In genomic region chr3:57154470-57154869, GRCh38 we compare ENCODE assay signal across 18 cellular contexts. TPM values are rescaled to one million over a fixed set of nuclear protein-coding genes. Genes with fewer than 3 reads are reported as not detected.
A peak's percentile ranks its signal among the peaks of the same experiment; 100 is the strongest.
DNase-seq lines count a peak whose midpoint lies in the region; ATAC-seq and TF ChIP-seq lines count a peak whose summit lies in the region.
"Had no signal": no experiment of that assay in that cellular context is flagged by ENCODE, and none has a peak within 500 bp of the region (broad histone marks: within the 10 kb centered on the region; RNA-seq: fewer than 3 reads in every experiment).

No MANE protein-coding gene starts in this region.

- H3K14ac ChIP-seq in trophoblast cell (ENCODE audit: low read length): no peak overlapping the region

- CTCF ChIA-PET in WTC11 (lab: Charles Lee): interaction anchor here (0.6 to 0.8 kb wide), 2 partner anchors 54 to 267 kb away, joined by 3 to 4 read pairs; no protein-coding TSS in a partner anchor

- no peak for ATAC-seq in WTC11
- no peak for ATAC-seq in GM21515 (IDR thresholded peaks at IDR 0.05; ENCODE audit: unreplicated experiment)
- ATAC-seq: A549 had no signal

- no peak overlapping the region for H2AFZ ChIP-seq in trophoblast cell (ENCODE audit: insufficient read depth, low read length, poor library complexity)

- no peak overlapping the region for H4K5ac ChIP-seq in mesendoderm (ENCODE audit: low read length)

- H4K8ac ChIP-seq in mesendoderm (ENCODE audit: low read depth, low read length) (no peak overlapping the region), trophoblast cell (ENCODE audit: low read depth, low read length) (no peak overlapping the region)

- DNase-seq in WTC11 (ENCODE audit: low spot score) (no peak), mesendoderm (no peak), trophoblast cell (peak; percentile 32 to 34), DMS153 treated with DMSO at 0.1 percent for 48 hours (lab: John Stamatoyannopoulos, UW; ENCODE audit: unreplicated experiment) (no peak), cortex of kidney (lab: John Stamatoyannopoulos, UW) (no peak)
- DNase-seq: CD4-positive, alpha-beta memory T cell; GOT3; HCEC 1CT; Karpas-422; NCI-H1694; NCI-H2081 treated with DMSO at 0.1 percent for 48 hours; NCI-H2171 treated with DMSO at 0.1 percent for 48 hours; NCI-H524 treated with DMSO at 0.1 percent for 48 hours; OCI-M1 had no signal

- no peak overlapping the region for H4K12ac ChIP-seq in trophoblast cell (ENCODE audit: low read depth, low read length)

- H4K91ac ChIP-seq in trophoblast cell (ENCODE audit: low read depth, low read length): no peak overlapping the region

- TF ChIP-seq CTCF in WTC11 (IDR thresholded peaks at IDR 0.05): no peak

- peaks cover 8% of the 10 kb centered on the region for H3K36me3 Mint-ChIP-seq in WTC11
- H3K36me3 Mint-ChIP-seq: CD4-positive, alpha-beta memory T cell had no signal

- peak overlapping the region; percentile 26 for H3K56ac ChIP-seq in mesendoderm (ENCODE audit: low read length)

- 0 out of 2 replicates have a peak overlapping the region, but pooled peaks have one; percentile 8 for H3K27ac Mint-ChIP-seq in WTC11
- H3K27ac Mint-ChIP-seq: CD4-positive, alpha-beta memory T cell had no signal

- no peak overlapping the region for H3K23ac ChIP-seq in mesendoderm (ENCODE audit: low read length)
- no peak overlapping the region for H3K23ac ChIP-seq in trophoblast cell (ENCODE audit: low read length)

- H3K18ac ChIP-seq in mesendoderm (ENCODE audit: low read length): peak overlapping the region; percentile 13
- H3K18ac ChIP-seq in trophoblast cell (ENCODE audit: low read length): no peak overlapping the region

- H2BK5ac ChIP-seq in mesendoderm (ENCODE audit: low read length) (no peak overlapping the region), trophoblast cell (ENCODE audit: low read depth, low read length, poor library complexity) (no peak overlapping the region)

- H3K9ac ChIP-seq in BLaER1: no peak overlapping the region
- peak overlapping the region; percentile 49 for H3K9ac ChIP-seq in mesendoderm (ENCODE audit: low read length)
- H3K9ac ChIP-seq in trophoblast cell (ENCODE audit: low read length): no peak overlapping the region

- H3K36me3 ChIP-seq in BLaER1: no peaks in the 10 kb centered on the region
- peaks cover 2% of the 10 kb centered on the region for H3K36me3 ChIP-seq in mesendoderm (ENCODE audit: control insufficient read depth, insufficient read depth, low read length)
- no peaks in the 10 kb centered on the region for H3K36me3 ChIP-seq in trophoblast cell (ENCODE audit: control insufficient read depth in 1 of 2, insufficient read depth in 2 of 2, low read length in 2 of 2)
- H3K36me3 ChIP-seq: SJCRH30 had no signal

- peaks cover 6% of the 10 kb centered on the region; the same call in 1 of the 2 replicates for H3K27me3 Mint-ChIP-seq in WTC11 (ENCODE audit: low read depth)

- H3K4me1 Mint-ChIP-seq in WTC11: peaks cover 91% of the 10 kb centered on the region

- POLR2A ChIA-PET in WTC11 (lab: Charles Lee): interaction anchor here (1.0 kb wide), 1 partner anchor 10 kb away, joined by 3 read pairs; no protein-coding TSS in a partner anchor

- H2AK5ac ChIP-seq in mesendoderm (ENCODE audit: low read length) (no peak overlapping the region), trophoblast cell (ENCODE audit: low read length) (no peak overlapping the region)

- H3K4me1 ChIP-seq in BLaER1: peaks cover 34% of the 10 kb centered on the region
- H3K4me1 ChIP-seq in mesendoderm (ENCODE audit: control insufficient read depth, low read depth, low read length): peaks cover 38% of the 10 kb centered on the region
- H3K4me1 ChIP-seq in trophoblast cell (ENCODE audit: control insufficient read depth in 1 of 2, insufficient read depth in 2 of 2, low read length in 2 of 2): peaks cover 2 to 6% of the 10 kb centered on the region in 2 experiments
- H3K4me1 ChIP-seq: A549 had no signal

- no CpG with 5 or more reads among the region's 4 CpGs for WGBS in mesendoderm (ENCODE audit: extremely low coverage, insufficient coverage, low lambda C conversion rate)
- no CpG with 5 or more reads among the region's 4 CpGs for WGBS in trophoblast cell (ENCODE audit: extremely low coverage, insufficient coverage, insufficient read length)

- peak overlapping the region; percentile 42 for H3K4me2 ChIP-seq in BLaER1
- no peak overlapping the region for H3K4me2 ChIP-seq in mesendoderm (ENCODE audit: low read length)
- no peak overlapping the region for H3K4me2 ChIP-seq in trophoblast cell (ENCODE audit: low read length)
- H3K4me2 ChIP-seq: A549 had no signal

- H3K9me3 ChIP-seq in BLaER1: no peaks in the 10 kb centered on the region
- H3K9me3 ChIP-seq in trophoblast cell (ENCODE audit: insufficient read depth, low read depth, low read length): no peaks in the 10 kb centered on the region
- H3K9me3 ChIP-seq: A549, SJCRH30 had no signal

- H3K27ac ChIP-seq in BLaER1: no peak overlapping the region
- H3K27ac ChIP-seq in mesendoderm (ENCODE audit: low read depth, low read length): no peak overlapping the region
- H3K27ac ChIP-seq in trophoblast cell (ENCODE audit: low read depth, low read length): no peak overlapping the region
- H3K27ac ChIP-seq: A549 had no signal

- H3K79me1 ChIP-seq in mesendoderm (ENCODE audit: low read length): peaks cover 23% of the 10 kb centered on the region
- H3K79me1 ChIP-seq in trophoblast cell (ENCODE audit: low read length): no peaks in the 10 kb centered on the region

- no peaks in the 10 kb centered on the region for H4K20me1 ChIP-seq in BLaER1

- H3K4ac ChIP-seq in mesendoderm (ENCODE audit: low read depth, low read length): no peak overlapping the region
- H3K4ac ChIP-seq in trophoblast cell (ENCODE audit: low read depth, low read length): no peak overlapping the region

- H3K79me2 ChIP-seq in mesendoderm (ENCODE audit: control insufficient read depth, insufficient read depth, low read length) (peaks cover 81% of the 10 kb centered on the region), trophoblast cell (ENCODE audit: control insufficient read depth, insufficient read depth, low read length, poor library complexity) (no peaks in the 10 kb centered on the region)

- H3K4me3 Mint-ChIP-seq in WTC11: no peak overlapping the region
- H3K4me3 Mint-ChIP-seq: CD4-positive, alpha-beta memory T cell had no signal

- H3K9me3 Mint-ChIP-seq in WTC11: no peaks in the 10 kb centered on the region
- H3K9me3 Mint-ChIP-seq: CD4-positive, alpha-beta memory T cell had no signal

- H3K4me3 ChIP-seq in BLaER1 (no peak overlapping the region), mesendoderm (ENCODE audit: low read length) (no peak overlapping the region), trophoblast cell (ENCODE audit: low read depth, low read length) (no peak overlapping the region)
- H3K4me3 ChIP-seq: A549, SJCRH30 had no signal

- H3K27me3 ChIP-seq in BLaER1: no peaks in the 10 kb centered on the region
- H3K27me3 ChIP-seq in mesendoderm (ENCODE audit: insufficient read depth, low read length, poor library complexity): no peaks in the 10 kb centered on the region
- no peaks in the 10 kb centered on the region for H3K27me3 ChIP-seq in trophoblast cell (ENCODE audit: insufficient read depth, low read length)
- H3K27me3 ChIP-seq: SJCRH30 had no signal

- H2BK120ac ChIP-seq in mesendoderm (ENCODE audit: low read depth, low read length): no peak overlapping the region
- H2BK120ac ChIP-seq in trophoblast cell (ENCODE audit: insufficient read depth, low read length, poor library complexity): no peak overlapping the region

- no peak overlapping the region for H2BK12ac ChIP-seq in trophoblast cell (ENCODE audit: low read length)

- no peak overlapping the region for H2BK15ac ChIP-seq in mesendoderm (replicated peaks; ENCODE audit: low read depth)

TF ChIP-seq in WTC11, 78 proteins besides CTCF, POLR2A, EP300 and RAD21 (continues in another document):
- TF ChIP-seq MAX (CRISPR knock-in tag; IDR thresholded peaks at IDR 0.05) (no peak), HMGXB4 (CRISPR knock-in tag; IDR thresholded peaks at IDR 0.05) (no peak)

RNA-seq across cellular contexts. Expression of gene IL17RD, which starts 10.7 kb away (rescaled TPM):
- total RNA-seq in WTC11 (2021): 59.1 to 72.9 TPM (median 66.0 TPM) in 3 replicates
- 69.8 TPM for polyA plus RNA-seq in mesendoderm (2013, experiment 1 of 2)
- 70.2 TPM for polyA plus RNA-seq in mesendoderm (2013, experiment 2 of 2)
- 2.7 and 3.2 TPM in 2 replicates for polyA plus RNA-seq in trophoblast cell (2013)
- total RNA-seq: CD4-positive, alpha-beta memory T cell had no signal
- polyA plus RNA-seq: CD4-positive, alpha-beta memory T cell had no signal

RNA-seq across cellular contexts. Expression of gene HESX1, which starts 45.3 kb away (rescaled TPM):
- 4.5 to 5.6 TPM (median 4.8 TPM) in 3 replicates for total RNA-seq in WTC11 (2021)
- polyA plus RNA-seq in mesendoderm (2013, experiment 1 of 2): 1.3 TPM
- 1.4 TPM for polyA plus RNA-seq in mesendoderm (2013, experiment 2 of 2)
- polyA plus RNA-seq in trophoblast cell (2013): 1.3 TPM in 2 replicates
- total RNA-seq: CD4-positive, alpha-beta memory T cell had no signal
- polyA plus RNA-seq: CD4-positive, alpha-beta memory T cell had no signal

Comparison
In these comparisons a context has a peak if more than half of its experiments do, and no peak if none do; other contexts are left out.
1. DNase-seq: peak in trophoblast cell (2 of 2); none in WTC11 (single experiment), mesendoderm (single experiment), DMS153 treated with DMSO at 0.1 percent for 48 hours (single experiment) and cortex of kidney (single experiment).